21 cellular contexts compared by ENCODE assay signal in the genomic region with DNA sequence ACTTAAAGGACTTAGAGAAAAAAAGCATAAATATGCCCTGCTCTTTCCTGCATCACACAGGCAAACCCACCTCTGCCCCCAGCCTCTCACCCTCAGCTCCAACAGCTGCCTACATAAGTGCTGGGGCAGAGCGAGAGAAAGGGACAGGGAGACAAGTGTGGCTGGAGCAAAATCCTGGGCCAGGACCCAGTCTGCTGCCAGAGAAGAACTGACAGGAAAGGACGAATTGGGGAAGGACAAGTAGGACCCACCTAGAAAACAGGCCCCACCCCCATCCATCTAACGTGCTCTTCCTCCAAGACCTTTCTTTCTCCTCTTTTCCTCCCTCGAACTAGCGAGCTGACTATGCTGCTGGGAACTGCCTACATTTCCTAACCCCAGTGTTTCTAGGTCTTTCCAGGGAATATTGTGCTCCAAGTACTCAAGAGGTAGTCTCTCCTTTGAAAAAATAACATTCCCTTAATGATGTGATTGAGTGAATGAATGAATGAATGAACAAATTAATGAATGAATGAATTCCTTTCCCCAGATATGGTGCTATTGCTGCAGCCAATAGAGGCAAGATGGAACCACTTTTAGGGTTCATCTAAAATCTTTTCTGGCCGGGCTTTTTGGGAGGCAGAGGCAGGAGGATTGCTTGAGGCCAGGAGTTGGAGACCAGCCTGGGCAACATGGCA. TPM values are rescaled to one million over a fixed set of nuclear protein-coding genes. Genes with fewer than 3 reads are reported as not detected.
"Had no signal": no experiment of that assay in that cellular context is flagged by ENCODE, and none has a peak within 500 bp of the region (broad histone marks: within the 10 kb centered on the region; RNA-seq: fewer than 3 reads in every experiment).

No MANE protein-coding gene starts in this region.

- H3K9me3 Mint-ChIP-seq: activated naive CD4-positive, alpha-beta T cell treated with anti-CD3 and anti-CD28 coated beads, Interleukin-2, amount 50 U/mL, for 24 hours; naive thymus-derived CD4-positive, alpha-beta T cell; stimulated activated naive CD8-positive, alpha-beta T cell treated with anti-CD3 and anti-CD28 coated beads, Interleukin-15, Interleukin-2, amounts not matched to agents 100 ng/mL and 50 ng/mL, for 24 hours had no signal

- DNase-seq: activated CD4-positive, alpha-beta T cell treated with anti-CD3 and anti-CD28 coated beads for 1 hour; activated gamma-delta T cell; adrenal gland; cerebellar nuclear complex; effector CD4-positive, alpha-beta T cell; heart right ventricle; left colon; naive thymus-derived CD4-positive, alpha-beta T cell; nucleus accumbens; SW 1271; T-helper 2 cell had no signal

- H3K27me3 ChIP-seq: adrenal gland had no signal

- H3K4me3 ChIP-seq: adrenal gland, esophagus muscularis mucosa, gastroesophageal sphincter, heart right ventricle, tibial nerve had no signal

- H3K36me3 Mint-ChIP-seq: activated naive CD4-positive, alpha-beta T cell treated with anti-CD3 and anti-CD28 coated beads, Interleukin-2, amount 50 U/mL, for 24 hours; naive thymus-derived CD4-positive, alpha-beta T cell had no signal

- H3K4me1 Mint-ChIP-seq: activated naive CD4-positive, alpha-beta T cell treated with anti-CD3 and anti-CD28 coated beads, Interleukin-2, amount 50 U/mL, for 24 hours had no signal

- H3K36me3 ChIP-seq: adrenal gland, esophagus muscularis mucosa, gastroesophageal sphincter, heart right ventricle, tibial nerve had no signal

- H3K27ac ChIP-seq: adrenal gland, esophagus muscularis mucosa, gastroesophageal sphincter, heart right ventricle, tibial nerve, VCaP had no signal

- ATAC-seq: gastroesophageal sphincter; heart right ventricle; left colon; naive thymus-derived CD4-positive, alpha-beta T cell had no signal

- H3K4me3 Mint-ChIP-seq: activated naive CD4-positive, alpha-beta T cell treated with anti-CD3 and anti-CD28 coated beads, Interleukin-2, amount 50 U/mL, for 24 hours; naive thymus-derived CD4-positive, alpha-beta T cell; stimulated activated naive CD8-positive, alpha-beta T cell treated with anti-CD3 and anti-CD28 coated beads, Interleukin-15, Interleukin-2, amounts not matched to agents 100 ng/mL and 50 ng/mL, for 24 hours had no signal

- H3K27ac Mint-ChIP-seq: activated naive CD4-positive, alpha-beta T cell treated with anti-CD3 and anti-CD28 coated beads, Interleukin-2, amount 50 U/mL, for 24 hours; naive thymus-derived CD4-positive, alpha-beta T cell; stimulated activated naive CD8-positive, alpha-beta T cell treated with anti-CD3 and anti-CD28 coated beads, Interleukin-15, Interleukin-2, amounts not matched to agents 100 ng/mL and 50 ng/mL, for 24 hours had no signal

- H3K9me3 ChIP-seq: adrenal gland, esophagus muscularis mucosa, gastroesophageal sphincter, heart right ventricle, tibial nerve had no signal

RNA-seq across cellular contexts. Expression of a gene that starts 26.5 kb away (rescaled TPM):
- total RNA-seq: activated CD8-positive, alpha-beta memory T cell treated with anti-CD3 and anti-CD28 coated beads for 36 hours; bronchial epithelial cell; lung microvascular endothelial cell; mononuclear cell; naive thymus-derived CD4-positive, alpha-beta T cell; tibial nerve had no signal
